9 cellular contexts compared by ENCODE assay signal in genomic region chr14:80959448-80960006, GRCh38. TPM values are rescaled to one million over a fixed set of nuclear protein-coding genes. Genes with fewer than 3 reads are reported as not detected.
A peak's percentile ranks its signal among the peaks of the same experiment; 100 is the strongest.
DNase-seq lines count a peak whose midpoint lies in the region; ATAC-seq and TF ChIP-seq lines count a peak whose summit lies in the region.
"Had no signal": no experiment of that assay in that cellular context is flagged by ENCODE, and none has a peak within 500 bp of the region (broad histone marks: within the 10 kb centered on the region; RNA-seq: fewer than 3 reads in every experiment).

No MANE protein-coding gene starts in this region.

- H3K27me3 Mint-ChIP-seq in HFFc6 (ENCODE audit: insufficient read depth): peaks cover 15% of the 10 kb centered on the region
- H3K27me3 Mint-ChIP-seq in naive thymus-derived CD4-positive, alpha-beta T cell: peaks cover 0 to 32% (median 0%) of the 10 kb centered on the region in 5 donors

- H3K27ac Mint-ChIP-seq in HFFc6: no peak overlapping the region
- peak overlapping the region; percentile 41 to 96 (median 82) for H3K27ac Mint-ChIP-seq in naive thymus-derived CD4-positive, alpha-beta T cell

- no peaks in the 10 kb centered on the region for H3K9me3 ChIP-seq in naive thymus-derived CD4-positive, alpha-beta T cell (ENCODE audit: control insufficient read depth in 2 of 3, low read length in 3 of 3)
- no peaks in the 10 kb centered on the region for H3K9me3 ChIP-seq in right atrium auricular region

- peak; percentile 98 for ATAC-seq in GM18519 (IDR thresholded peaks at IDR 0.05; ENCODE audit: low FRiP score, unreplicated experiment)
- ATAC-seq in naive thymus-derived CD4-positive, alpha-beta T cell: peak; percentile 89

- DNase-seq in HFFc6: no peak
- peak; percentile 53 for DNase-seq in NCI-H1092 treated with DMSO at 0.1 percent for 48 hours (lab: John Stamatoyannopoulos, UW)
- DNase-seq in activated CD8-positive, alpha-beta memory T cell treated with anti-CD3 and anti-CD28 coated beads, Interleukin-2, amount 50 U/mL, for 48 hours: peak; percentile 61
- peak in 8 of 9 donors; percentile 20 to 66 (median 51) for DNase-seq in naive thymus-derived CD4-positive, alpha-beta T cell
- no peak for DNase-seq in right atrium auricular region (ENCODE audit: low spot score)
- no peak for DNase-seq in effector CD8-positive, alpha-beta T cell (lab: John Stamatoyannopoulos, UW)
- no peak for DNase-seq in middle frontal gyrus (ENCODE audit: extremely low spot score, low spot score)

- POLR2A ChIA-PET in naive thymus-derived CD4-positive, alpha-beta T cell (lab: Charles Lee): interaction anchor here (0.9 to 1.7 kb wide), 4 partner anchors 18 to 262 kb away, joined by 3 to 5 read pairs (median 4); partner anchors contain the start of genes CEP128 and GTF2A1

- CTCF ChIA-PET in naive thymus-derived CD4-positive, alpha-beta T cell (lab: Charles Lee): interaction anchor here (0.9 to 1.5 kb wide), 5 partner anchors 9 to 211 kb away, joined by 3 to 7 read pairs (median 4); no protein-coding TSS in a partner anchor

- peak overlapping the region; percentile 38 for H3K4me3 ChIP-seq in naive thymus-derived CD4-positive, alpha-beta T cell (ENCODE audit: low read length)
- no peak overlapping the region for H3K4me3 ChIP-seq in right atrium auricular region

- TF ChIP-seq CTCF in HFFc6 (IDR thresholded peaks at IDR 0.05) (no peak), right atrium auricular region (IDR thresholded peaks at IDR 0.05) (no peak)

- H3K36me3 ChIP-seq in naive thymus-derived CD4-positive, alpha-beta T cell (ENCODE audit: control insufficient read depth in 2 of 3, insufficient read depth in 3 of 3, low read length in 3 of 3): no peaks in the 10 kb centered on the region
- H3K36me3 ChIP-seq in right atrium auricular region: no peaks in the 10 kb centered on the region

- H3K9me3 Mint-ChIP-seq in HFFc6: no peaks in the 10 kb centered on the region
- peaks cover 0 to 5% (median 0%) of the 10 kb centered on the region in 11 donors for H3K9me3 Mint-ChIP-seq in naive thymus-derived CD4-positive, alpha-beta T cell

- H3K4me1 Mint-ChIP-seq in HFFc6 (ENCODE audit: low read depth): peaks cover 6% of the 10 kb centered on the region
- peaks cover 17 to 63% (median 43%) of the 10 kb centered on the region in 7 donors for H3K4me1 Mint-ChIP-seq in naive thymus-derived CD4-positive, alpha-beta T cell

- H3K4me3 Mint-ChIP-seq in HFFc6: peak overlapping the region; percentile 69; the same call in 1 of the 2 replicates
- peak overlapping the region; percentile 69 to 87 (median 84) for H3K4me3 Mint-ChIP-seq in naive thymus-derived CD4-positive, alpha-beta T cell

- intact Hi-C loops in naive thymus-derived CD4-positive, alpha-beta T cell (cut with micrococcal nuclease): loop anchor here (1.0 to 5.0 kb wide), 7 partner anchors 8 to 573 kb away; partner anchors contain the start of genes CEP128 (in 1 of the 2) and SEL1L (in 1 of the 2)

- peak overlapping the region; percentile 30 for H3K27ac ChIP-seq in naive thymus-derived CD4-positive, alpha-beta T cell (ENCODE audit: low read depth, low read length)
- no peak overlapping the region for H3K27ac ChIP-seq in right atrium auricular region

- H3K27me3 ChIP-seq in naive thymus-derived CD4-positive, alpha-beta T cell (ENCODE audit: control insufficient read depth in 2 of 2, insufficient read depth in 2 of 2, low read length in 2 of 2): no peaks in the 10 kb centered on the region
- H3K27me3 ChIP-seq in right atrium auricular region: no peaks in the 10 kb centered on the region

- H3K4me1 ChIP-seq in naive thymus-derived CD4-positive, alpha-beta T cell (ENCODE audit: control insufficient read depth in 2 of 2, insufficient read depth in 2 of 2, low read length in 2 of 2): peaks cover 15 to 19% of the 10 kb centered on the region in 2 donors
- peaks cover 0 to 11% of the 10 kb centered on the region in 2 donors for H3K4me1 ChIP-seq in right atrium auricular region

- H3K36me3 Mint-ChIP-seq in HFFc6 (ENCODE audit: low read depth): no peaks in the 10 kb centered on the region
- H3K36me3 Mint-ChIP-seq in naive thymus-derived CD4-positive, alpha-beta T cell: peaks cover 0 to 32% (median 0%) of the 10 kb centered on the region in 5 donors

RNA-seq across cellular contexts. Expression of gene TSHR, which starts 4.1 kb away (rescaled TPM):
- not detected for total RNA-seq in HFFc6 (2021; fragmentation: NEBNext Ultra II Directional; extraction: Animal tissue kit (Norgen Biotek cat#: 25700))
- total RNA-seq in naive thymus-derived CD4-positive, alpha-beta T cell: 1 to 10 TPM in 1 of 5 experiments, under 1 TPM in 2, not detected in 2; 0.48 to 2.2 (median 0.78) TPM
- polyA plus RNA-seq in naive thymus-derived CD4-positive, alpha-beta T cell: not detected
- not detected for total RNA-seq in right atrium auricular region
- total RNA-seq: NCI-H460 had no signal

RNA-seq across cellular contexts. Expression of gene CEP128, which starts 18.0 kb away (rescaled TPM):
- 10 to 100 TPM in 1 of 6 experiments, 1 to 10 TPM in 5; 4.8 to 10.3 (median 8.8) TPM for total RNA-seq in HFFc6 (2021; fragmentation: NEBNext Ultra II Directional; extraction: Animal tissue kit (Norgen Biotek cat#: 25700))
- total RNA-seq in naive thymus-derived CD4-positive, alpha-beta T cell: 10 to 100 TPM in 3 of 5 experiments, 1 to 10 TPM in 2; 7.7 to 22.8 (median 10.1) TPM
- 1 to 10 TPM; 4.2 to 6.7 TPM for polyA plus RNA-seq in naive thymus-derived CD4-positive, alpha-beta T cell
- total RNA-seq in right atrium auricular region: 1 to 10 TPM; 1.3 to 2.7 TPM

Comparison
In these comparisons a context has a peak if more than half of its experiments do, and no peak if none do; other contexts are left out.
1. DNase-seq: peak in NCI-H1092 treated with DMSO at 0.1 percent for 48 hours (single experiment), activated CD8-positive, alpha-beta memory T cell treated with anti-CD3 and anti-CD28 coated beads, Interleukin-2, amount 50 U/mL, for 48 hours (single experiment) and naive thymus-derived CD4-positive, alpha-beta T cell (8 of 9); none in HFFc6 (single experiment), right atrium auricular region (single experiment), effector CD8-positive, alpha-beta T cell (single experiment) and middle frontal gyrus (single experiment).